In genomic region chr15:25407950-25408349, GRCh38 we compare ENCODE assay signal across 18 cellular contexts.
"Had no signal": no experiment of that assay in that cellular context is flagged by ENCODE, and none has a peak within 500 bp of the region (broad histone marks: within the 10 kb centered on the region; RNA-seq: fewer than 3 reads in every experiment).

No MANE protein-coding gene starts in this region.

- H3K4me3 Mint-ChIP-seq: activated naive CD4-positive, alpha-beta T cell treated with anti-CD3 and anti-CD28 coated beads, Interleukin-2, amount 50 U/mL, for 24 hours; natural killer cell treated with Interleukin-12 subunit alpha and Interleukin-12 subunit beta and Interleukin-15 and Interleukin-18, amount 100 ng/mL, for 72 hours; T-helper 1 cell treated with Interleukin-12 subunit alpha and Interleukin-12 subunit beta and Interleukin-4 antibody, amounts not matched to agents 30 μg/mL and 1 μg/mL, for 36 hours had no signal

- H3K27ac ChIP-seq: ascending aorta, lower lobe of right lung, neutrophil, stomach, testis, upper lobe of left lung had no signal

- H3K9me3 Mint-ChIP-seq: natural killer cell treated with Interleukin-12 subunit alpha and Interleukin-12 subunit beta and Interleukin-15 and Interleukin-18, amount 100 ng/mL, for 72 hours had no signal

- H3K27me3 Mint-ChIP-seq: activated naive CD4-positive, alpha-beta T cell treated with anti-CD3 and anti-CD28 coated beads, Interleukin-2, amount 50 U/mL, for 24 hours; natural killer cell treated with Interleukin-12 subunit alpha and Interleukin-12 subunit beta and Interleukin-15 and Interleukin-18, amount 100 ng/mL, for 72 hours had no signal

- H3K27ac Mint-ChIP-seq: natural killer cell treated with Interleukin-12 subunit alpha and Interleukin-12 subunit beta and Interleukin-15 and Interleukin-18, amount 100 ng/mL, for 72 hours; T-helper 1 cell treated with Interleukin-12 subunit alpha and Interleukin-12 subunit beta and Interleukin-4 antibody, amounts not matched to agents 30 μg/mL and 1 μg/mL, for 36 hours had no signal

- DNase-seq: activated CD4-positive, alpha-beta T cell treated with anti-CD3 and anti-CD28 coated beads, Interleukin-2, amount 50 U/mL, for 1 hour; activated CD8-positive, alpha-beta memory T cell treated with anti-CD3 and anti-CD28 coated beads, Interleukin-2, amount 50 U/mL, for 4 hours; activated effector memory CD4-positive, alpha-beta T cell treated with anti-CD3 and anti-CD28 coated beads, Interleukin-2, amount 50 U/mL, for 16 hours; activated T-cell treated with anti-CD3 and anti-CD28 coated beads, Interleukin-2, amount 50 U/mL, for 48 hours; cerebellar nuclear complex; effector CD4-positive, alpha-beta T cell; lower lobe of right lung; retina; stimulated activated CD4-positive, alpha-beta T cell treated with anti-CD3 and anti-CD28 coated beads, Interleukin-15, amount 100 ng/mL, for 24 hours; stimulated activated CD4-positive, alpha-beta T cell treated with anti-CD3 and anti-CD28 coated beads, Interleukin-2, amount 100 ng/mL, for 48 hours; stomach; testis; upper lobe of left lung had no signal
